ENCODE assay signal across 1 cellular context in the genomic region with DNA sequence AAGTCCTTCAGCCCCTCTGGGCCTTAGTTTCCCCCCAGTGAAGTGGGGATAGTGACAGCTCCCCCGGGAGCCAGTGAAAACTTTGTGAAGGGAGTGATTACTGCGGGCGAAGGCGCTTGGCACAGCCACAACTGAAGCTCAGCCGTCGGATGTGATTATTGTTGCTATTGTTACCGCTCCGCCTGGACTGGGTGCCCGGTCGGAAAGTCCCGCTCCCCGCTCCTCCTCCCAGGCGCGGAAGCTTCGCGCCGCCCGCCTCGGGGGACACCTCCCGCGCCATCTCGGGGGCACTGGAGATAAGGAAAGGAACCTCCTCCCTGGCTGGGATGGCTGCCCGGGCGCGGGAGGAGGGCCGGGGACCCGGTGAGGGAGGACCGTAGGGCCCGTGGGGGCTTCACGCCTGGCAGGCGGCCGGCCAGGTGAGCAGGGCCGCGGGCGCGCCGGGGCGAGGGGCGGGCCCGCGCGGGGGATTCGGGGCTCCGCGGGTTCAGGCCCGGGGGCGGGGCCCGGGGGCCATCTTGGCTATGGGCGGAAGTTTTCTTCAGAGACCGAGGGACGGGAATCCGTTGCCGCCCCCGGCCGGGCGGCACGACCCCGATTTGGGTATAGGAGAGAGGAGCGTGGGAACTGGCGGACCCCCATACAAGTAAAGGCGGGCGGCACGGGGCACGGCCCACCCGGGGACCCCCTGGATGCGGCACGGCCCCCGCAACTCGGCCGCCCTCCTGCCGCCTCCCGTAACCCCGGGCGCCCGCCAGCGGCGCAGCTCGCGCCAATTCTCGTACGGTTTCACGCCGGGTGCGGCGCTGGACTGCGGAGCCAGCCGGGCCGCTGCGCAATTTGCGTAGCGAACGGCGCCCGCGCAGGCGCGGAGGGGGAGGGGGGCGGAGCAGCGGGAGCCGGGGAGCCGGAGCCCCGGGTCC.
TF ChIP-seq lines count a peak whose summit lies in the region.

TSS of gene GPR137 (plus strand) at position 887 of the 923 bp plus-strand sequence. CDS start 677 bp downstream, outside the sequence.

TF ChIP-seq in HepG2, 621 proteins besides CTCF, POLR2A, EP300 and RAD21 (continued from another document and continues in another):
- TF ChIP-seq ZBTB40 (IDR thresholded peaks at IDR 0.05) (no peak), ZBTB40 (CRISPR knock-in tag; IDR thresholded peaks at IDR 0.05) (0 out of 2 replicates have a peak, but pooled peaks have one; percentile 13), NCOR1 (IDR thresholded peaks at IDR 0.05; ENCODE audit: borderline replicate concordance, low read length) (no peak), KDM5A (IDR thresholded peaks at IDR 0.05; ENCODE audit: borderline replicate concordance, low read length) (peak; percentile 52; the same call in 1 of the 2 replicates), MXI1 (IDR thresholded peaks at IDR 0.05; ENCODE audit: borderline replicate concordance, low read depth, low read length) (no peak; the same call in 2 of the 3 replicates), ZNF776 (CRISPR knock-in tag; IDR thresholded peaks at IDR 0.05) (no peak; the same call in 1 of the 2 replicates), RBFOX2 (IDR thresholded peaks at IDR 0.05; ENCODE audit: low read depth, low read length) (peak; percentile 86), TBX2 (CRISPR knock-in tag; IDR thresholded peaks at IDR 0.05; ENCODE audit: borderline replicate concordance) (peak; percentile 57), ZMYM2 (CRISPR knock-in tag; IDR thresholded peaks at IDR 0.05) (no peak), ZNF614 (CRISPR knock-in tag; IDR thresholded peaks at IDR 0.05; ENCODE audit: borderline replicate concordance) (peak; percentile 15; the same call in 1 of the 2 replicates), PHF21A (CRISPR knock-in tag; IDR thresholded peaks at IDR 0.05) (0 out of 2 replicates have a peak, but pooled peaks have one; percentile 25), CHD4 (IDR thresholded peaks at IDR 0.05; ENCODE audit: borderline replicate concordance, low read length) (peak; percentile 56; the same call in 1 of the 2 replicates), ZFX (CRISPR knock-in tag; IDR thresholded peaks at IDR 0.05; ENCODE audit: low read depth) (peak; percentile 54; the same call in 1 of the 2 replicates), CREB1 (IDR thresholded peaks at IDR 0.05) (no peak), CREB1 (CRISPR knock-in tag; IDR thresholded peaks at IDR 0.05) (no peak), ZNF563 (CRISPR knock-in tag; IDR thresholded peaks at IDR 0.05) (peak; percentile 74), KDM5B (CRISPR knock-in tag; IDR thresholded peaks at IDR 0.05; ENCODE audit: borderline replicate concordance) (no peak; the same call in 1 of the 2 replicates), SNRNP70 (IDR thresholded peaks at IDR 0.05; ENCODE audit: low read depth, low read length) (peak; percentile 100), TCF12 (IDR thresholded peaks at IDR 0.05) (no peak), TCF12 (CRISPR knock-in tag; IDR thresholded peaks at IDR 0.05) (peak; percentile 13; the same call in 1 of the 2 replicates), ZNF263 (CRISPR knock-in tag; IDR thresholded peaks at IDR 0.05) (no peak; the same call in 1 of the 2 replicates), ZNF430 (CRISPR knock-in tag; IDR thresholded peaks at IDR 0.05) (peak; percentile 32; the same call in 1 of the 2 replicates), HNRNPLL (IDR thresholded peaks at IDR 0.05; ENCODE audit: low read depth, low read length, poor library complexity, severe bottlenecking) (peak; percentile 100), GATAD1 (CRISPR knock-in tag; IDR thresholded peaks at IDR 0.05) (peak; percentile 40; the same call in 1 of the 2 replicates), ZXDC (CRISPR knock-in tag; IDR thresholded peaks at IDR 0.05) (no peak), ZNF816 (CRISPR knock-in tag; IDR thresholded peaks at IDR 0.05; ENCODE audit: borderline replicate concordance) (no peak)
- TF ChIP-seq, protein P1, sequence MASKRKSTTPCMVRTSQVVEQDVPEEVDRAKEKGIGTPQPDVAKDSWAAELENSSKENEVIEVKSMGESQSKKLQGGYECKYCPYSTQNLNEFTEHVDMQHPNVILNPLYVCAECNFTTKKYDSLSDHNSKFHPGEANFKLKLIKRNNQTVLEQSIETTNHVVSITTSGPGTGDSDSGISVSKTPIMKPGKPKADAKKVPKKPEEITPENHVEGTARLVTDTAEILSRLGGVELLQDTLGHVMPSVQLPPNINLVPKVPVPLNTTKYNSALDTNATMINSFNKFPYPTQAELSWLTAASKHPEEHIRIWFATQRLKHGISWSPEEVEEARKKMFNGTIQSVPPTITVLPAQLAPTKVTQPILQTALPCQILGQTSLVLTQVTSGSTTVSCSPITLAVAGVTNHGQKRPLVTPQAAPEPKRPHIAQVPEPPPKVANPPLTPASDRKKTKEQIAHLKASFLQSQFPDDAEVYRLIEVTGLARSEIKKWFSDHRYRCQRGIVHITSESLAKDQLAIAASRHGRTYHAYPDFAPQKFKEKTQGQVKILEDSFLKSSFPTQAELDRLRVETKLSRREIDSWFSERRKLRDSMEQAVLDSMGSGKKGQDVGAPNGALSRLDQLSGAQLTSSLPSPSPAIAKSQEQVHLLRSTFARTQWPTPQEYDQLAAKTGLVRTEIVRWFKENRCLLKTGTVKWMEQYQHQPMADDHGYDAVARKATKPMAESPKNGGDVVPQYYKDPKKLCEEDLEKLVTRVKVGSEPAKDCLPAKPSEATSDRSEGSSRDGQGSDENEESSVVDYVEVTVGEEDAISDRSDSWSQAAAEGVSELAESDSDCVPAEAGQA (IDR thresholded peaks at IDR 0.05; ENCODE audit: low read depth) = 0 out of 2 replicates have a peak, but pooled peaks have one; percentile 14
- TF ChIP-seq, protein P1 (CRISPR knock-in tag; IDR thresholded peaks at IDR 0.05; ENCODE audit: borderline replicate concordance) = no peak
- TF ChIP-seq, protein P2, sequence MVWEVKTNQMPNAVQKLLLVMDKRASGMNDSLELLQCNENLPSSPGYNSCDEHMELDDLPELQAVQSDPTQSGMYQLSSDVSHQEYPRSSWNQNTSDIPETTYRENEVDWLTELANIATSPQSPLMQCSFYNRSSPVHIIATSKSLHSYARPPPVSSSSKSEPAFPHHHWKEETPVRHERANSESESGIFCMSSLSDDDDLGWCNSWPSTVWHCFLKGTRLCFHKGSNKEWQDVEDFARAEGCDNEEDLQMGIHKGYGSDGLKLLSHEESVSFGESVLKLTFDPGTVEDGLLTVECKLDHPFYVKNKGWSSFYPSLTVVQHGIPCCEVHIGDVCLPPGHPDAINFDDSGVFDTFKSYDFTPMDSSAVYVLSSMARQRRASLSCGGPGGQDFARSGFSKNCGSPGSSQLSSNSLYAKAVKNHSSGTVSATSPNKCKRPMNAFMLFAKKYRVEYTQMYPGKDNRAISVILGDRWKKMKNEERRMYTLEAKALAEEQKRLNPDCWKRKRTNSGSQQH (CRISPR knock-in tag; IDR thresholded peaks at IDR 0.05; ENCODE audit: low read depth) = no peak
- TF ChIP-seq, protein P3, sequence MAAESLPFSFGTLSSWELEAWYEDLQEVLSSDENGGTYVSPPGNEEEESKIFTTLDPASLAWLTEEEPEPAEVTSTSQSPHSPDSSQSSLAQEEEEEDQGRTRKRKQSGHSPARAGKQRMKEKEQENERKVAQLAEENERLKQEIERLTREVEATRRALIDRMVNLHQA (CRISPR knock-in tag; IDR thresholded peaks at IDR 0.05) = no peak
- TF ChIP-seq, protein P4, sequence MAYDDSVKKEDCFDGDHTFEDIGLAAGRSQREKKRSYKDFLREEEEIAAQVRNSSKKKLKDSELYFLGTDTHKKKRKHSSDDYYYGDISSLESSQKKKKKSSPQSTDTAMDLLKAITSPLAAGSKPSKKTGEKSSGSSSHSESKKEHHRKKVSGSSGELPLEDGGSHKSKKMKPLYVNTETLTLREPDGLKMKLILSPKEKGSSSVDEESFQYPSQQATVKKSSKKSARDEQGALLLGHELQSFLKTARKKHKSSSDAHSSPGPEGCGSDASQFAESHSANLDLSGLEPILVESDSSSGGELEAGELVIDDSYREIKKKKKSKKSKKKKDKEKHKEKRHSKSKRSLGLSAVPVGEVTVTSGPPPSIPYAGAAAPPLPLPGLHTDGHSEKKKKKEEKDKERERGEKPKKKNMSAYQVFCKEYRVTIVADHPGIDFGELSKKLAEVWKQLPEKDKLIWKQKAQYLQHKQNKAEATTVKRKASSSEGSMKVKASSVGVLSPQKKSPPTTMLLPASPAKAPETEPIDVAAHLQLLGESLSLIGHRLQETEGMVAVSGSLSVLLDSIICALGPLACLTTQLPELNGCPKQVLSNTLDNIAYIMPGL (CRISPR knock-in tag; IDR thresholded peaks at IDR 0.05; ENCODE audit: borderline replicate concordance in 1 of 2, low read depth in 1 of 2) = peak; percentile 15 to 41; a peak in 2 of 4 replicates
